ENCODE assay signal across 27 cellular contexts in genomic region chr18:35637226-35637625, GRCh38.
"Had no signal": no experiment of that assay in that cellular context is flagged by ENCODE, and none has a peak within 500 bp of the region (broad histone marks: within the 10 kb centered on the region; RNA-seq: fewer than 3 reads in every experiment).

No MANE protein-coding gene starts in this region.

- H3K27me3 ChIP-seq: left lung, ovary, right atrium auricular region, spleen, suprapubic skin, tibial artery, uterus had no signal

- H3K36me3 ChIP-seq: left lung, ovary, right atrium auricular region, suprapubic skin, thoracic aorta, tibial artery, uterus had no signal

- H3K27ac ChIP-seq: left lung, ovary, right atrium auricular region, skin epidermis, spleen, suprapubic skin, thoracic aorta, tibial artery, uterus had no signal

- H3K4me1 ChIP-seq: left lung, spleen, tibial artery, uterus had no signal

- H3K36me3 Mint-ChIP-seq: stimulated activated effector memory CD8-positive, alpha-beta T cell treated with anti-CD3 and anti-CD28 coated beads, Interleukin-12 subunit alpha, Interleukin-12 subunit beta, amount 100 ng/mL, for 72 hours had no signal

- H3K4me1 Mint-ChIP-seq: stimulated activated effector memory CD8-positive, alpha-beta T cell treated with anti-CD3 and anti-CD28 coated beads, Interleukin-12 subunit alpha, Interleukin-12 subunit beta, amount 100 ng/mL, for 72 hours had no signal

- FAIRE-seq: islet of Langerhans, kidney had no signal

- DNase-seq: hypothalamus; immature natural killer cell; kidney; left colon; left lung; mesendoderm; midbrain; mucosa of descending colon; naive thymus-derived CD4-positive, alpha-beta T cell; ovary; spleen; stimulated activated CD4-positive, alpha-beta T cell treated with anti-CD3 and anti-CD28 coated beads, Interleukin-4, amount 100 ng/mL, for 24 hours; stimulated activated naive CD4-positive, alpha-beta T cell; tibial artery; uterus had no signal

- H3K27ac Mint-ChIP-seq: immature natural killer cell; natural killer cell treated with Interleukin-12 subunit alpha and Interleukin-12 subunit beta and Interleukin-15 and Interleukin-18, amount 100 ng/mL, for 72 hours; progenitor cell of endocrine pancreas; stimulated activated effector memory CD8-positive, alpha-beta T cell treated with anti-CD3 and anti-CD28 coated beads, Interleukin-12 subunit alpha, Interleukin-12 subunit beta, amount 100 ng/mL, for 72 hours; stimulated activated naive CD8-positive, alpha-beta T cell treated with anti-CD3 and anti-CD28 coated beads, Interleukin-15, Interleukin-2, amounts not matched to agents 100 ng/mL and 50 ng/mL, for 24 hours had no signal

- H3K4me3 ChIP-seq: left lung, lung, mucosa of descending colon, ovary, right atrium auricular region, skin epidermis, spleen, suprapubic skin, thoracic aorta, tibial artery, uterus had no signal

- H3K9me3 Mint-ChIP-seq: immature natural killer cell; natural killer cell treated with Interleukin-12 subunit alpha and Interleukin-12 subunit beta and Interleukin-15 and Interleukin-18, amount 100 ng/mL, for 72 hours had no signal

- H3K9me3 ChIP-seq: ovary, right atrium auricular region, suprapubic skin, thoracic aorta, uterus had no signal

- H3K4me3 Mint-ChIP-seq: immature natural killer cell; naive thymus-derived CD4-positive, alpha-beta T cell; natural killer cell treated with Interleukin-12 subunit alpha and Interleukin-12 subunit beta and Interleukin-15 and Interleukin-18, amount 100 ng/mL, for 72 hours; stimulated activated effector memory CD8-positive, alpha-beta T cell treated with anti-CD3 and anti-CD28 coated beads, Interleukin-12 subunit alpha, Interleukin-12 subunit beta, amount 100 ng/mL, for 72 hours; stimulated activated naive CD8-positive, alpha-beta T cell treated with anti-CD3 and anti-CD28 coated beads, Interleukin-15, Interleukin-2, amounts not matched to agents 100 ng/mL and 50 ng/mL, for 24 hours; type B pancreatic cell had no signal

- ATAC-seq: left colon; left lung; mucosa of descending colon; naive thymus-derived CD4-positive, alpha-beta T cell; natural killer cell treated with Interleukin-12 subunit alpha and Interleukin-12 subunit beta and Interleukin-15 and Interleukin-18, amount 100 ng/mL, for 72 hours; sciatic nerve; stimulated activated effector memory CD8-positive, alpha-beta T cell treated with anti-CD3 and anti-CD28 coated beads, Interleukin-12 subunit alpha, Interleukin-12 subunit beta, amount 100 ng/mL, for 72 hours had no signal

- H3K27me3 Mint-ChIP-seq: naive thymus-derived CD4-positive, alpha-beta T cell; natural killer cell treated with Interleukin-12 subunit alpha and Interleukin-12 subunit beta and Interleukin-15 and Interleukin-18, amount 100 ng/mL, for 72 hours; progenitor cell of endocrine pancreas; stimulated activated naive CD8-positive, alpha-beta T cell treated with anti-CD3 and anti-CD28 coated beads, Interleukin-15, Interleukin-2, amounts not matched to agents 100 ng/mL and 50 ng/mL, for 24 hours; type B pancreatic cell had no signal
